In genomic region chr9:131039129-131039954, GRCh38 we compare ENCODE assay signal across 24 cellular contexts. TPM values are rescaled to one million over a fixed set of nuclear protein-coding genes. Genes with fewer than 3 reads are reported as not detected.
"Had no signal": no experiment of that assay in that cellular context is flagged by ENCODE, and none has a peak within 500 bp of the region (broad histone marks: within the 10 kb centered on the region; RNA-seq: fewer than 3 reads in every experiment).

No MANE protein-coding gene starts in this region.

- H3K27me3 Mint-ChIP-seq: activated naive CD8-positive, alpha-beta T cell treated with anti-CD3 and anti-CD28 coated beads for 36 hours had no signal

- H3K36me3 ChIP-seq: brain microvascular endothelial cell had no signal

- H3K27ac ChIP-seq: brain microvascular endothelial cell had no signal

- H3K9me3 Mint-ChIP-seq: activated CD4-positive, alpha-beta memory T cell treated with anti-CD3 and anti-CD28 coated beads, Interleukin-2, amount 10 ng/mL, durations not matched to agents 7 days and 5 days; activated naive CD4-positive, alpha-beta T cell treated with anti-CD3 and anti-CD28 coated beads, Interleukin-2, amount 10 ng/mL, durations not matched to agents 7 days and 5 days; activated naive CD8-positive, alpha-beta T cell treated with anti-CD3 and anti-CD28 coated beads for 36 hours; activated T-cell treated with anti-CD3 and anti-CD28 coated beads, Interleukin-2, amount 50 U/mL, for 72 hours; activated T-helper 2 cell treated with anti-CD3 and anti-CD28 coated beads, Interferon-gamma antibody, Interleukin-2, Interleukin-4, amounts not matched to agents 10 μg/mL and 5 μg/mL and 100 μg/mL, durations not matched to agents 14 hours and 24 hours and 36 hours had no signal

- ATAC-seq: activated T-cell treated with anti-CD3 and anti-CD28 coated beads, Interleukin-2, amount 50 U/mL, for 72 hours; PC-3; T-helper 17 cell had no signal

- DNase-seq: activated CD4-positive, alpha-beta memory T cell treated with anti-CD3 and anti-CD28 coated beads, Interleukin-2, amount 10 ng/mL, durations not matched to agents 7 days and 5 days; activated CD4-positive, alpha-beta T cell treated with anti-CD3 and anti-CD28 coated beads, Interleukin-2, amount 50 U/mL, for 1 hour; activated CD4-positive, CD25-positive, alpha-beta regulatory T cell; activated gamma-delta T cell treated with Interleukin-2 at 50 U/mL for 16 hours; activated naive CD4-positive, alpha-beta T cell treated with anti-CD3 and anti-CD28 coated beads, Interleukin-2, amount 10 ng/mL, durations not matched to agents 7 days and 5 days; activated naive CD8-positive, alpha-beta T cell treated with anti-CD3 and anti-CD28 coated beads for 36 hours; activated T-cell treated with anti-CD3 and anti-CD28 coated beads for 4 hours; activated T-cell treated with anti-CD3 and anti-CD28 coated beads, Interleukin-2, amount 50 U/mL, for 72 hours; brain microvascular endothelial cell; KBM-7; NCI-H1048; NCI-H146; NCI-H187 treated with DMSO at 0.1 percent for 48 hours; NCI-H2081 treated with DMSO at 0.1 percent for 48 hours; NCI-H446; NCI-H524; PC-3; SIG-M5; T-helper 17 cell; T-helper 9 cell had no signal

- H3K27ac Mint-ChIP-seq: activated CD4-positive, alpha-beta memory T cell treated with anti-CD3 and anti-CD28 coated beads, Interleukin-2, amount 10 ng/mL, durations not matched to agents 7 days and 5 days; activated naive CD4-positive, alpha-beta T cell treated with anti-CD3 and anti-CD28 coated beads, Interleukin-2, amount 10 ng/mL, durations not matched to agents 7 days and 5 days; activated naive CD8-positive, alpha-beta T cell treated with anti-CD3 and anti-CD28 coated beads for 36 hours; activated T-cell treated with anti-CD3 and anti-CD28 coated beads, Interleukin-2, amount 50 U/mL, for 72 hours; activated T-helper 2 cell treated with anti-CD3 and anti-CD28 coated beads, Interferon-gamma antibody, Interleukin-2, Interleukin-4, amounts not matched to agents 10 μg/mL and 5 μg/mL and 100 μg/mL, durations not matched to agents 14 hours and 24 hours and 36 hours; T-helper 17 cell had no signal

- H3K36me3 Mint-ChIP-seq: activated naive CD4-positive, alpha-beta T cell treated with anti-CD3 and anti-CD28 coated beads, Interleukin-2, amount 10 ng/mL, durations not matched to agents 7 days and 5 days; activated naive CD8-positive, alpha-beta T cell treated with anti-CD3 and anti-CD28 coated beads for 36 hours had no signal

- FAIRE-seq: RCC 7860 had no signal

- H3K4me3 Mint-ChIP-seq: activated CD4-positive, alpha-beta memory T cell treated with anti-CD3 and anti-CD28 coated beads, Interleukin-2, amount 10 ng/mL, durations not matched to agents 7 days and 5 days; activated naive CD4-positive, alpha-beta T cell treated with anti-CD3 and anti-CD28 coated beads, Interleukin-2, amount 10 ng/mL, durations not matched to agents 7 days and 5 days; activated naive CD8-positive, alpha-beta T cell treated with anti-CD3 and anti-CD28 coated beads for 36 hours; activated T-cell treated with anti-CD3 and anti-CD28 coated beads, Interleukin-2, amount 50 U/mL, for 72 hours; T-helper 17 cell had no signal

- H3K4me1 Mint-ChIP-seq: activated CD4-positive, alpha-beta memory T cell treated with anti-CD3 and anti-CD28 coated beads, Interleukin-2, amount 10 ng/mL, durations not matched to agents 7 days and 5 days; activated naive CD4-positive, alpha-beta T cell treated with anti-CD3 and anti-CD28 coated beads, Interleukin-2, amount 10 ng/mL, durations not matched to agents 7 days and 5 days; T-helper 17 cell had no signal

RNA-seq across cellular contexts. Expression of gene LAMC3, which starts 30.4 kb away (rescaled TPM):
- total RNA-seq: activated CD4-positive, alpha-beta memory T cell treated with anti-CD3 and anti-CD28 coated beads, Interleukin-2, amount 10 ng/mL, durations not matched to agents 7 days and 5 days; activated T-helper 2 cell treated with anti-CD3 and anti-CD28 coated beads, Interferon-gamma antibody, Interleukin-2, Interleukin-4, amounts not matched to agents 10 μg/mL and 5 μg/mL and 100 μg/mL, durations not matched to agents 14 hours and 24 hours and 36 hours; LHCN-M2; M059J had no signal

RNA-seq across cellular contexts. Expression of gene AIF1L, which starts 57.0 kb away (rescaled TPM):
- total RNA-seq: LHCN-M2 had no signal
